In the genomic region with DNA sequence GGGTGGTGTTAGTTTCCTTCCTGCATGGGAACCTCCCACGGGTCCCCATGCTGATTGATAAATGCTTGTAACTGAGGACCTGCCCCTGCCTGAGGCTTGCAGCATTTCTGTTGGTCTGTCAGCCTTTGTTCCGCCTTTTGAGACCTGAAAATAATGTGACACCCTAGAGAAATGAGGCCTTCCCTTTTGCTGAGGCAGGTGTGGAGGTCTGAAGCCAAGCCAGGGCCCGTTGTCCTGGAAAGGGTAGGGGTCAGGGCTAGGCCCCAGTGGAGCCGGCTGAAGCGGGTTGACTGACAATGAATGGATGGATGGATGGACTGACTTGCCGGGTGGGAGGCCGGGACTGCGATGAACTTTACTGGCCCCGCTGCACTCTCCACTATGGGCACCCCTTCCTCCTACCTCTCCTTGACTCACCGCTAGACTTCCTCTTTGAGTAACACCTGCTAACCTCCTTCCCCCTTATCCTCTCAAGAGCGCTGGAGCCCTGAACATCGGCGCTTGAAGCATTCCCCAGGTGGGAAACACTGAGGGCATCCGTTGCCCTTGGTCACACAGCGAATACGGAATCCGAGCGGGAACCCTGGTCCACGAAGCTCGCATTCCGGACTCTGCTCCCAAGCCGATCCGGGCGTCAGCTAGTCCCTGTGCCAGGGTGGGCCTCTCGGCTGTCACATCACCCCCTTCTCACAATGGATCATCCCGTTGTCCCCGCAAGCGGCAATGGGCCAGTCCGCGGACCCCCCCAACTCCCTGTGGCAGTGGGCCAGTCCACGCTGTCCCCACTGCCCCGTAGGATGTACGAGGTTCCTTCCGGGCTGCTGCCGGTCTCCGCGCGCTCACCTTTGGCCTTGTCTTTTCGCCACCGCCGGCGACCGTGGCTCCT, we compare ENCODE assay signal across 1 cellular context.
TF ChIP-seq lines count a peak whose summit lies in the region.

No MANE protein-coding gene starts in this region.

TF ChIP-seq in HepG2, 621 proteins besides CTCF, POLR2A, EP300 and RAD21 (continued from another document):
- TF ChIP-seq, protein P1, sequence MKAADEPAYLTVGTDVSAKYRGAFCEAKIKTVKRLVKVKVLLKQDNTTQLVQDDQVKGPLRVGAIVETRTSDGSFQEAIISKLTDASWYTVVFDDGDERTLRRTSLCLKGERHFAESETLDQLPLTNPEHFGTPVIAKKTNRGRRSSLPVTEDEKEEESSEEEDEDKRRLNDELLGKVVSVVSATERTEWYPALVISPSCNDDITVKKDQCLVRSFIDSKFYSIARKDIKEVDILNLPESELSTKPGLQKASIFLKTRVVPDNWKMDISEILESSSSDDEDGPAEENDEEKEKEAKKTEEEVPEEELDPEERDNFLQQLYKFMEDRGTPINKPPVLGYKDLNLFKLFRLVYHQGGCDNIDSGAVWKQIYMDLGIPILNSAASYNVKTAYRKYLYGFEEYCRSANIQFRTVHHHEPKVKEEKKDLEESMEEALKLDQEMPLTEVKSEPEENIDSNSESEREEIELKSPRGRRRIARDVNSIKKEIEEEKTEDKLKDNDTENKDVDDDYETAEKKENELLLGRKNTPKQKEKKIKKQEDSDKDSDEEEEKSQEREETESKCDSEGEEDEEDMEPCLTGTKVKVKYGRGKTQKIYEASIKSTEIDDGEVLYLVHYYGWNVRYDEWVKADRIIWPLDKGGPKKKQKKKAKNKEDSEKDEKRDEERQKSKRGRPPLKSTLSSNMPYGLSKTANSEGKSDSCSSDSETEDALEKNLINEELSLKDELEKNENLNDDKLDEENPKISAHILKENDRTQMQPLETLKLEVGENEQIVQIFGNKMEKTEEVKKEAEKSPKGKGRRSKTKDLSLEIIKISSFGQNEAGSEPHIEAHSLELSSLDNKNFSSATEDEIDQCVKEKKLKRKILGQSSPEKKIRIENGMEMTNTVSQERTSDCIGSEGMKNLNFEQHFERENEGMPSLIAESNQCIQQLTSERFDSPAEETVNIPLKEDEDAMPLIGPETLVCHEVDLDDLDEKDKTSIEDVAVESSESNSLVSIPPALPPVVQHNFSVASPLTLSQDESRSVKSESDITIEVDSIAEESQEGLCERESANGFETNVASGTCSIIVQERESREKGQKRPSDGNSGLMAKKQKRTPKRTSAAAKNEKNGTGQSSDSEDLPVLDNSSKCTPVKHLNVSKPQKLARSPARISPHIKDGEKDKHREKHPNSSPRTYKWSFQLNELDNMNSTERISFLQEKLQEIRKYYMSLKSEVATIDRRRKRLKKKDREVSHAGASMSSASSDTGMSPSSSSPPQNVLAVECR (CRISPR knock-in tag; IDR thresholded peaks at IDR 0.05; ENCODE audit: borderline replicate concordance): 0 out of 2 replicates have a peak, but pooled peaks have one; percentile 17
